ENCODE assay signal across 18 cellular contexts in the genomic region with DNA sequence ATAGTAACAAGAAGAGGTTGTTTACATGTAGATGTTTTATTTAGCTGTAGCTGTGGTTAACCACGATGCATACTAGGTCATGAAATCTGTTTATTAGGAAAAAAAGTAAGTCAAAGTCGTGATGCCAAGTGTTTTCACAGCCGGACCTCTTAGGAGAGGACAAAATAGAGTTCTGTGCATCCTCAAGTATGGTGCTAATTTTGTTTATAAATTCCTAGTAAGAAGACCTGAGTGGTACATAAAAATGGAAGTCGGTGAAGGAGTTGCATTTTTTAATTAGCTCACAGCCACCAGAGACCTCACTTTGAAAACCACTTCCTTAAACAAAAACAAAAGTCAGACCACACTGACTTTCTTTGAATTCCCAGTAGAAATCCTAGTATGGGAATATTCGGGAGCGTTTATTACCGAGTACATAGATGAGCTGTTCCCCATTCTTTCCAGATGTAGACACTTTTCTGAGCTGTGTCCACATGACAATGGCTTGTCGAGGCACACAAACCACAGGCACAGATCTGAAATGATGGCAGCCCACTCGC.
DNase-seq lines count a peak whose midpoint lies in the region; ATAC-seq and TF ChIP-seq lines count a peak whose summit lies in the region.
"Had no signal": no experiment of that assay in that cellular context is flagged by ENCODE, and none has a peak within 500 bp of the region (broad histone marks: within the 10 kb centered on the region; RNA-seq: fewer than 3 reads in every experiment).

No MANE protein-coding gene starts in this region.

- BruUV-seq in Caco-2 (replicated peaks; lab: Mats Ljungman, UMichigan): no TSS peak

- no peak overlapping the region for H3K4me3 Mint-ChIP-seq in Caco-2 (ENCODE audit: unreplicated experiment)
- H3K4me3 Mint-ChIP-seq: mesothelial cell of epicardium had no signal

- H3K4me1 ChIP-seq in gastrocnemius medialis (no peaks in the 10 kb centered on the region), Caco-2 (no peaks in the 10 kb centered on the region)

- H3K4me3 ChIP-seq in gastrocnemius medialis (no peak overlapping the region), Caco-2 (ENCODE audit: low read depth, low read length) (no peak overlapping the region)
- H3K4me3 ChIP-seq: gastroesophageal sphincter, thoracic aorta had no signal

- H3K27ac ChIP-seq in gastrocnemius medialis: no peak overlapping the region
- H3K27ac ChIP-seq: gastroesophageal sphincter, thoracic aorta had no signal

- H3K9me3 Mint-ChIP-seq in Caco-2 (ENCODE audit: unreplicated experiment): no peaks in the 10 kb centered on the region
- H3K9me3 Mint-ChIP-seq: mesothelial cell of epicardium had no signal

- intact Hi-C loops in gastrocnemius medialis (cut with DNase I; ENCODE audit: low total_unique reads) (no loop called here), Caco-2 (cut with micrococcal nuclease; ENCODE audit: unreplicated experiment) (no loop called here)

- no peak overlapping the region for H3K27ac Mint-ChIP-seq in Caco-2 (ENCODE audit: unreplicated experiment)
- H3K27ac Mint-ChIP-seq: mesothelial cell of epicardium had no signal

- H3K27me3 Mint-ChIP-seq in Caco-2 (ENCODE audit: insufficient read depth, unreplicated experiment): peaks cover 2% of the 10 kb centered on the region

- in situ Hi-C loops in KBM-7 (cut with MboI; ENCODE audit: low pct_unique_long_range_greater_than_20kb, low sequenced_read_pairs) (no loop called here), gastrocnemius medialis (cut with MboI; ENCODE audit: low sequenced_read_pairs in 4 of 4) (no loop called here)

- no peaks in the 10 kb centered on the region for H3K4me1 Mint-ChIP-seq in Caco-2 (ENCODE audit: low read depth, unreplicated experiment)

- H3K9me3 ChIP-seq in gastrocnemius medialis (no peaks in the 10 kb centered on the region), Caco-2 (no peaks in the 10 kb centered on the region)
- H3K9me3 ChIP-seq: gastroesophageal sphincter, thoracic aorta had no signal

- H3K36me3 ChIP-seq in gastrocnemius medialis (no peaks in the 10 kb centered on the region), Caco-2 (ENCODE audit: control insufficient read depth, insufficient read depth, low read length) (no peaks in the 10 kb centered on the region)
- H3K36me3 ChIP-seq: gastroesophageal sphincter, thoracic aorta had no signal

- DNase-seq in EH (ENCODE audit: low read depth) (peak; percentile 61), KBM-7 (peak; percentile 51), RPMI7951 (ENCODE audit: low read depth) (peak; percentile 42), myocyte (ENCODE audit: low read depth) (peak; percentile 26), A172 (ENCODE audit: low spot score) (no peak), GM03348 (ENCODE audit: low spot score) (no peak), gastrocnemius medialis (no peak), Caco-2 (no peak)
- DNase-seq: activated CD4-positive, alpha-beta T cell treated with anti-CD3 and anti-CD28 coated beads for 4 hours; activated CD8-positive, alpha-beta memory T cell treated with anti-CD3 and anti-CD28 coated beads, Interleukin-2, amount 50 U/mL, for 4 hours; activated effector memory CD4-positive, alpha-beta T cell treated with Interleukin-2 at 50 U/mL for 16 hours; dermis blood vessel endothelial cell; DND-41; GOT3; NCI-H1930 had no signal

- no peak for TF ChIP-seq POLR2A in gastrocnemius medialis (IDR thresholded peaks at IDR 0.05)

- ATAC-seq in gastrocnemius medialis: no peak
- ATAC-seq: gastroesophageal sphincter had no signal

- POLR2A ChIA-PET in Caco-2 (lab: Charles Lee): no interaction called here

- H3K36me3 Mint-ChIP-seq in Caco-2 (ENCODE audit: insufficient read depth, unreplicated experiment): no peaks in the 10 kb centered on the region
- H3K36me3 Mint-ChIP-seq: mesothelial cell of epicardium had no signal

- TF ChIP-seq CTCF in gastrocnemius medialis (IDR thresholded peaks at IDR 0.05 in 4 of 5, conservative IDR thresholded peaks at IDR 0.05 in 1 of 5) (no peak), Caco-2 (IDR thresholded peaks at IDR 0.05; ENCODE audit: insufficient read depth in 1 of 2, low read depth in 1 of 2, low read length in 1 of 2, severe bottlenecking in 1 of 2, unreplicated experiment in 1 of 2) (no peak)

- no peaks in the 10 kb centered on the region for H3K27me3 ChIP-seq in gastrocnemius medialis
- no peaks in the 10 kb centered on the region; the same call in 1 of the 2 replicates for H3K27me3 ChIP-seq in Caco-2 (replicated peaks; ENCODE audit: control insufficient read depth, insufficient read depth, low read length)
- H3K27me3 ChIP-seq: gastroesophageal sphincter had no signal

- CTCF ChIA-PET in Caco-2 (lab: Charles Lee): interaction anchor here (0.6 kb wide), 1 partner anchor 8 kb away, joined by 3 read pairs; no protein-coding TSS in a partner anchor

Comparison
In these comparisons a context has a peak if more than half of its experiments do, and no peak if none do; other contexts are left out.
1. DNase-seq: peak in EH (single experiment), KBM-7 (single experiment), RPMI7951 (single experiment) and myocyte (single experiment); none in A172 (single experiment), GM03348 (single experiment), gastrocnemius medialis (0 of 2) and Caco-2 (0 of 2).